23 cellular contexts compared by ENCODE assay signal in genomic region chr10:132681858-132682755, GRCh38.
DNase-seq lines count a peak whose midpoint lies in the region; ATAC-seq, FAIRE-seq and TF ChIP-seq lines count a peak whose summit lies in the region.
"Had no signal": no experiment of that assay in that cellular context is flagged by ENCODE, and none has a peak within 500 bp of the region (broad histone marks: within the 10 kb centered on the region; RNA-seq: fewer than 3 reads in every experiment).

No MANE protein-coding gene starts in this region.

- H3K4me3 ChIP-seq in left ventricle myocardium inferior = no peak overlapping the region
- no peak overlapping the region for H3K4me3 ChIP-seq in bronchial epithelial cell (ENCODE audit: low read depth, low read length)
- H3K4me3 ChIP-seq in transverse colon = no peak overlapping the region
- H3K4me3 ChIP-seq: adrenal gland, BLaER1, breast epithelium, hepatocyte, lung, PC-9, SJCRH30, vagina had no signal

- ATAC-seq in Right ventricle myocardium superior (ENCODE audit: poor library complexity) = no peak
- ATAC-seq in naive thymus-derived CD8-positive, alpha-beta T cell = no peak
- ATAC-seq in GM18873 (IDR thresholded peaks at IDR 0.05; ENCODE audit: low FRiP score, unreplicated experiment) = no peak
- ATAC-seq in GM18517 (IDR thresholded peaks at IDR 0.05; ENCODE audit: unreplicated experiment) = no peak
- ATAC-seq: stimulated activated naive CD8-positive, alpha-beta T cell treated with anti-CD3 and anti-CD28 coated beads, Interleukin-15, amount 100 ng/mL, for 72 hours had no signal

- H3K36me3 ChIP-seq in left ventricle myocardium inferior (no peaks in the 10 kb centered on the region), bronchial epithelial cell (ENCODE audit: control insufficient read depth, insufficient read depth, low read length) (peaks cover 2% of the 10 kb centered on the region), transverse colon (no peaks in the 10 kb centered on the region)
- H3K36me3 ChIP-seq: adrenal gland, BLaER1, breast epithelium, SJCRH30, vagina had no signal

- H3K27me3 ChIP-seq in left ventricle myocardium inferior (ENCODE audit: low read depth) (no peaks in the 10 kb centered on the region), bronchial epithelial cell (ENCODE audit: control insufficient read depth, insufficient read depth, low read length) (no peaks in the 10 kb centered on the region), transverse colon (no peaks in the 10 kb centered on the region)
- H3K27me3 ChIP-seq: adrenal gland, BLaER1, breast epithelium, hepatocyte, SJCRH30, vagina had no signal

- no peaks in the 10 kb centered on the region for H3K9me3 Mint-ChIP-seq in naive thymus-derived CD8-positive, alpha-beta T cell
- no peaks in the 10 kb centered on the region for H3K9me3 Mint-ChIP-seq in type B pancreatic cell
- H3K9me3 Mint-ChIP-seq: stimulated activated naive CD8-positive, alpha-beta T cell treated with anti-CD3 and anti-CD28 coated beads, Interleukin-15, amount 100 ng/mL, for 72 hours had no signal

- in situ Hi-C loops in transverse colon (cut with MboI; ENCODE audit: low pct_ligation_motif_present in 1 of 4, low pct_unique_long_range_greater_than_20kb in 1 of 4, low sequenced_read_pairs in 3 of 4) = no loop called here

- peaks cover 30 to 58% (median 40%) of the 10 kb centered on the region in 4 donors for H3K4me1 Mint-ChIP-seq in naive thymus-derived CD8-positive, alpha-beta T cell
- H3K4me1 Mint-ChIP-seq in type B pancreatic cell (ENCODE audit: unreplicated experiment) = no peaks in the 10 kb centered on the region

- H3K9me3 ChIP-seq in left ventricle myocardium inferior (replicated peaks) (no peaks in the 10 kb centered on the region), transverse colon (no peaks in the 10 kb centered on the region)
- H3K9me3 ChIP-seq: adrenal gland, BLaER1, breast epithelium, SJCRH30, vagina had no signal

- H3K4me1 ChIP-seq in left ventricle myocardium inferior = peaks cover 15% of the 10 kb centered on the region
- peaks cover 0 to 14% (median 13%) of the 10 kb centered on the region in 4 donors for H3K4me1 ChIP-seq in transverse colon
- H3K4me1 ChIP-seq: breast epithelium, SJCRH30 had no signal

- no peak for TF ChIP-seq EP300 in transverse colon (IDR thresholded peaks at IDR 0.05; ENCODE audit: low read depth)

- intact Hi-C loops in Right ventricle myocardium superior (cut with DNase I) (no loop called here), left ventricle myocardium inferior (cut with micrococcal nuclease) (no loop called here), transverse colon (cut with DNase I; ENCODE audit: low total_unique reads) (no loop called here)

- POLR2A ChIA-PET in naive thymus-derived CD8-positive, alpha-beta T cell (lab: Charles Lee) = no interaction called here

- H3K36me3 Mint-ChIP-seq in naive thymus-derived CD8-positive, alpha-beta T cell = no peaks in the 10 kb centered on the region
- H3K36me3 Mint-ChIP-seq in type B pancreatic cell = peaks cover 9% of the 10 kb centered on the region

- peak; percentile 86 for FAIRE-seq in bronchial epithelial cell (lab: Jason Lieb, UNC)

- peak; percentile 28 for DNase-seq in Right ventricle myocardium superior
- no peak for DNase-seq in left ventricle myocardium inferior
- DNase-seq in bronchial epithelial cell (ENCODE audit: low read depth) = no peak
- peak in 1 of 10 donors; percentile 53 for DNase-seq in naive thymus-derived CD8-positive, alpha-beta T cell
- DNase-seq in type B pancreatic cell (ENCODE audit: extremely low spot score, unreplicated experiment) = peak; percentile 48
- DNase-seq in transverse colon = no peak
- DNase-seq: activated CD4-positive, alpha-beta T cell treated with anti-CD3 and anti-CD28 coated beads for 48 hours; Calu3; EL; GOT3; NCI-H1417; PC-9; SJCRH30; stimulated activated naive CD8-positive, alpha-beta T cell treated with anti-CD3 and anti-CD28 coated beads, Interleukin-15, amount 100 ng/mL, for 72 hours had no signal

- H3K27ac ChIP-seq in left ventricle myocardium inferior (replicated peaks) (no peak overlapping the region), transverse colon (no peak overlapping the region)
- H3K27ac ChIP-seq: adrenal gland, BLaER1, breast epithelium, epithelial cell of prostate, hepatocyte, PC-9, SJCRH30, vagina had no signal

- H3K27ac Mint-ChIP-seq in naive thymus-derived CD8-positive, alpha-beta T cell = peak overlapping the region in 6 of 10 donors; percentile 15 to 66 (median 28)
- H3K27ac Mint-ChIP-seq in type B pancreatic cell = no peak overlapping the region

- WGBS in transverse colon (ENCODE audit: low coverage in 1 of 2), 2 donors = 85 to 91% methylated on average over 11 to 25 of the region's 25 CpGs

- no peak overlapping the region for H3K4me3 Mint-ChIP-seq in naive thymus-derived CD8-positive, alpha-beta T cell
- H3K4me3 Mint-ChIP-seq in type B pancreatic cell = no peak overlapping the region
- H3K4me3 Mint-ChIP-seq: stimulated activated naive CD8-positive, alpha-beta T cell treated with anti-CD3 and anti-CD28 coated beads, Interleukin-15, amount 100 ng/mL, for 72 hours had no signal

- no peak for TF ChIP-seq POLR2A in transverse colon (IDR thresholded peaks at IDR 0.05)

- no peak for TF ChIP-seq CTCF in left ventricle myocardium inferior (IDR thresholded peaks at IDR 0.05; ENCODE audit: borderline replicate concordance)
- TF ChIP-seq CTCF in bronchial epithelial cell (IDR thresholded peaks at IDR 0.05; ENCODE audit: insufficient read depth, low read length, severe bottlenecking) = no peak
- TF ChIP-seq CTCF in type B pancreatic cell (conservative IDR thresholded peaks at IDR 0.05) = no peak
- TF ChIP-seq CTCF in transverse colon (IDR thresholded peaks at IDR 0.05) = no peak

- H3K27me3 Mint-ChIP-seq in naive thymus-derived CD8-positive, alpha-beta T cell = no peaks in the 10 kb centered on the region
- H3K27me3 Mint-ChIP-seq in type B pancreatic cell = peaks cover 5% of the 10 kb centered on the region
- H3K27me3 Mint-ChIP-seq: stimulated activated naive CD8-positive, alpha-beta T cell treated with anti-CD3 and anti-CD28 coated beads, Interleukin-15, amount 100 ng/mL, for 72 hours had no signal

Comparison
In these comparisons a context has a peak if more than half of its experiments do, and no peak if none do; other contexts are left out.
1. DNase-seq: peak in Right ventricle myocardium superior (single experiment) and type B pancreatic cell (single experiment); none in left ventricle myocardium inferior (single experiment), bronchial epithelial cell (single experiment) and transverse colon (single experiment).